In the genomic region with DNA sequence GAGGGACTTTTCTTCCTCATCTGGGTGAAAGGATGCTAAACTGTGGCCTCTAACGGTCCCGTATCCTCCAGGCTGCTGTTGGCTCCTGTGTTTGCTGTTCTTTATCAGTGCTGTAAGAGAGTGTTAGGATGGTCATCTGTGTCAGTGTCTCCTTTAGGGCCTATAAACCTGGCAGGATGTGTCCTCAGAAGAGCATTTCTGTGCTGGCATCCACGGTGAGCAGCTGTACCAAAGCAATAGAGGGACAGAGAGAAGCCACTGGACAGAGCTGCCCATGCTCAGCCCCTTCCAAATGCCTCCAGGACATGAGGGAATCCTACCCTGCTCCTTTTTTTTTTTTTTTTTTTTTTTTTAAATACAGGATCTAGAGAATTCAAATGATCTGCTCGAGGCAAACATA, we compare ENCODE assay signal across 12 cellular contexts.
"Had no signal": no experiment of that assay in that cellular context is flagged by ENCODE, and none has a peak within 500 bp of the region (broad histone marks: within the 10 kb centered on the region; RNA-seq: fewer than 3 reads in every experiment).

No MANE protein-coding gene starts in this region.

- DNase-seq: activated CD4-positive, alpha-beta T cell treated with anti-CD3 and anti-CD28 coated beads for 36 hours; activated CD8-positive, alpha-beta memory T cell treated with anti-CD3 and anti-CD28 coated beads, Interleukin-2, amount 50 U/mL, for 4 hours; activated CD8-positive, alpha-beta T cell treated with anti-CD3 and anti-CD28 coated beads for 36 hours; activated naive CD4-positive, alpha-beta T cell treated with anti-CD3 and anti-CD28 coated beads, Interleukin-2, amount 10 ng/mL, durations not matched to agents 7 days and 5 days; stimulated activated CD4-positive, alpha-beta T cell treated with anti-CD3 and anti-CD28 coated beads, Interleukin-4, amount 100 ng/mL, for 24 hours; stimulated activated naive CD8-positive, alpha-beta T cell treated with anti-CD3 and anti-CD28 coated beads, Interleukin-15, amount 100 ng/mL, for 72 hours; T-cell had no signal

- H3K4me1 Mint-ChIP-seq: activated naive CD4-positive, alpha-beta T cell treated with anti-CD3 and anti-CD28 coated beads, Interleukin-2, amount 10 ng/mL, durations not matched to agents 7 days and 5 days; stimulated activated naive CD8-positive, alpha-beta T cell treated with anti-CD3 and anti-CD28 coated beads, Interleukin-15, amount 100 ng/mL, for 72 hours had no signal

- H3K9me3 Mint-ChIP-seq: activated CD8-positive, alpha-beta T cell treated with anti-CD3 and anti-CD28 coated beads for 36 hours; activated naive CD4-positive, alpha-beta T cell treated with anti-CD3 and anti-CD28 coated beads, Interleukin-2, amount 10 ng/mL, durations not matched to agents 7 days and 5 days; dendritic cell treated with granulocyte-macrophage colony-stimulating factor and Interleukin-4, amounts not matched to agents 40 ng/mL and 50 ng/mL, for 4 days; stimulated activated naive CD8-positive, alpha-beta T cell treated with anti-CD3 and anti-CD28 coated beads, Interleukin-15, amount 100 ng/mL, for 72 hours; T-cell had no signal

- H3K4me3 ChIP-seq: adrenal gland, thoracic aorta had no signal

- H3K4me3 Mint-ChIP-seq: activated CD4-positive, alpha-beta T cell treated with anti-CD3 and anti-CD28 coated beads for 36 hours; activated CD8-positive, alpha-beta T cell treated with anti-CD3 and anti-CD28 coated beads for 36 hours; activated naive CD4-positive, alpha-beta T cell treated with anti-CD3 and anti-CD28 coated beads, Interleukin-2, amount 10 ng/mL, durations not matched to agents 7 days and 5 days; dendritic cell treated with granulocyte-macrophage colony-stimulating factor and Interleukin-4, amounts not matched to agents 40 ng/mL and 50 ng/mL, for 4 days; mesothelial cell of epicardium; stimulated activated naive CD8-positive, alpha-beta T cell treated with anti-CD3 and anti-CD28 coated beads, Interleukin-15, amount 100 ng/mL, for 72 hours; T-cell had no signal

- H3K27me3 Mint-ChIP-seq: activated CD4-positive, alpha-beta T cell treated with anti-CD3 and anti-CD28 coated beads for 36 hours; activated CD8-positive, alpha-beta T cell treated with anti-CD3 and anti-CD28 coated beads for 36 hours; stimulated activated naive CD8-positive, alpha-beta T cell treated with anti-CD3 and anti-CD28 coated beads, Interleukin-15, amount 100 ng/mL, for 72 hours; T-cell had no signal

- H3K36me3 Mint-ChIP-seq: activated naive CD4-positive, alpha-beta T cell treated with anti-CD3 and anti-CD28 coated beads, Interleukin-2, amount 10 ng/mL, durations not matched to agents 7 days and 5 days had no signal

- H3K27ac ChIP-seq: thoracic aorta, VCaP had no signal

- H3K27me3 ChIP-seq: adrenal gland had no signal

- H3K9me3 ChIP-seq: adrenal gland, thoracic aorta had no signal

- H3K36me3 ChIP-seq: adrenal gland, thoracic aorta had no signal

- H3K27ac Mint-ChIP-seq: activated CD4-positive, alpha-beta T cell treated with anti-CD3 and anti-CD28 coated beads for 36 hours; activated CD8-positive, alpha-beta T cell treated with anti-CD3 and anti-CD28 coated beads for 36 hours; activated naive CD4-positive, alpha-beta T cell treated with anti-CD3 and anti-CD28 coated beads, Interleukin-2, amount 10 ng/mL, durations not matched to agents 7 days and 5 days; dendritic cell treated with granulocyte-macrophage colony-stimulating factor and Interleukin-4, amounts not matched to agents 40 ng/mL and 50 ng/mL, for 4 days; mesothelial cell of epicardium; T-cell had no signal
